1 cellular context compared by ENCODE assay signal in the genomic region with DNA sequence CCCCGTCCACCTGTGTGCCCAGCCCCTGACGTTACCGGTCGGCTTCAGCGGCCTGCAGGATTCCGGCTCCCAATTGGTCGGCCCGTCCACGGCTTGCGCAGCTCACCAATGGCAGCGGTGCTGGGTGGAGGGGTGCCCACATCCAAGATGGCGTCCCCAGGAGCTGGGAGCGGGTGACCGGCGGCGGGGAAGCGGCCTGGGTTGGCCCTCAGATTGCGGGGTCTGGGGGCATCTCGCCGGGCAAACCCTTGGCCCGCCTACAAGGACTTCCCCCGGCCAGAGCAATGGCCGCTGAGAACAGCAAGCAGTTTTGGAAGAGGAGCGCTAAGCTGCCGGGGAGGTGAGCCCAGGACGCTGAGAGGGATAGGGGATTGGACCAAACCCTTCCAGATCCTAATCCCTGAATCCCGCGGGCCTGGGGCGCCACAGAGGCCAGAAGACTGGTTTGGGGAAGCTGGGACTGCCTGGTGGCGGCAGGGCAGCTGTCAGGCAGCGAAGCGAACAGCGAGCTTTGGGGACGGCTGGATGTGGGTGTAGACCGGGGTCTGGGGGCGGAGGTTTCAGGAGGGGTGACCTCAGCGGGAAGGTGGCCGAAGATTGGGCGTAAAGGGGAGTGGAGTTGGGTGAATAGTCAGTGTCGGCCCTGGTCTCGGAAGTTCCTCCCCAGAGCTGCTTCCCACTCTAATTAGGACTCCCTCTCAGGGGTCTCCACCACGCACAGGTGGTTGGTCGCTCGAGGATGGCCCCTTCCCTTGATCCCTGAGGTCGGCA.
A peak's percentile ranks its signal among the peaks of the same experiment; 100 is the strongest.
TF ChIP-seq lines count a peak whose summit lies in the region.

TSS of gene TBC1D22B (plus strand) at position 139 of the 771 bp plus-strand sequence. CDS start at position 285, 146 bp downstream.
TSS of gene TMEM217 (minus strand) at position 511 of the 771 bp plus-strand sequence. CDS start 39,114 bp downstream, outside the sequence.

TF ChIP-seq in K562, 482 proteins besides CTCF, POLR2A, EP300 and RAD21 (continued from another document and continues in another):
- peak; percentile 98 for TF ChIP-seq ASH1L (IDR thresholded peaks at IDR 0.05; ENCODE audit: borderline replicate concordance, low read depth, partially characterized antibody)
- TF ChIP-seq STAG1 (CRISPR knock-in tag; IDR thresholded peaks at IDR 0.05; ENCODE audit: borderline replicate concordance): peak; percentile 8; the same call in 1 of the 2 replicates
- peak; percentile 62; the same call in 1 of the 2 replicates for TF ChIP-seq ESRRA (IDR thresholded peaks at IDR 0.05; ENCODE audit: borderline replicate concordance, low read depth)
- TF ChIP-seq, protein P1, sequence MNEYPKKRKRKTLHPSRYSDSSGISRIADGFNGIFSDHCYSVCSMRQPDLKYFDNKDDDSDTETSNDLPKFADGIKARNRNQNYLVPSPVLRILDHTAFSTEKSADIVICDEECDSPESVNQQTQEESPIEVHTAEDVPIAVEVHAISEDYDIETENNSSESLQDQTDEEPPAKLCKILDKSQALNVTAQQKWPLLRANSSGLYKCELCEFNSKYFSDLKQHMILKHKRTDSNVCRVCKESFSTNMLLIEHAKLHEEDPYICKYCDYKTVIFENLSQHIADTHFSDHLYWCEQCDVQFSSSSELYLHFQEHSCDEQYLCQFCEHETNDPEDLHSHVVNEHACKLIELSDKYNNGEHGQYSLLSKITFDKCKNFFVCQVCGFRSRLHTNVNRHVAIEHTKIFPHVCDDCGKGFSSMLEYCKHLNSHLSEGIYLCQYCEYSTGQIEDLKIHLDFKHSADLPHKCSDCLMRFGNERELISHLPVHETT (CRISPR knock-in tag; conservative IDR thresholded peaks at IDR 0.05 in 1 of 2, IDR thresholded peaks at IDR 0.05 in 1 of 2): peak in 1 of 2 experiments; percentile 64; a peak in 1 of 4 replicates
- TF ChIP-seq, protein P2, sequence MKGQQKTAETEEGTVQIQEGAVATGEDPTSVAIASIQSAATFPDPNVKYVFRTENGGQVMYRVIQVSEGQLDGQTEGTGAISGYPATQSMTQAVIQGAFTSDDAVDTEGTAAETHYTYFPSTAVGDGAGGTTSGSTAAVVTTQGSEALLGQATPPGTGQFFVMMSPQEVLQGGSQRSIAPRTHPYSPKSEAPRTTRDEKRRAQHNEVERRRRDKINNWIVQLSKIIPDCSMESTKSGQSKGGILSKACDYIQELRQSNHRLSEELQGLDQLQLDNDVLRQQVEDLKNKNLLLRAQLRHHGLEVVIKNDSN (CRISPR knock-in tag; IDR thresholded peaks at IDR 0.05): peak; percentile 59
- TF ChIP-seq ETS2 (tag; IDR thresholded peaks at IDR 0.05; ENCODE audit: borderline replicate concordance, poor library complexity, severe bottlenecking): no peak
- 0 out of 2 replicates have a peak, but pooled peaks have one; percentile 33 for TF ChIP-seq FOXP4 (CRISPR knock-in tag; IDR thresholded peaks at IDR 0.05; ENCODE audit: borderline replicate concordance)
- no peak for TF ChIP-seq ZNF407 (IDR thresholded peaks at IDR 0.05; ENCODE audit: low read depth)
- no peak for TF ChIP-seq GATAD2A (IDR thresholded peaks at IDR 0.05)
- no peak for TF ChIP-seq ZNF778 (CRISPR knock-in tag; IDR thresholded peaks at IDR 0.05)
- TF ChIP-seq E2F4 (CRISPR knock-in tag; IDR thresholded peaks at IDR 0.05; ENCODE audit: low read depth): 0 out of 2 replicates have a peak, but pooled peaks have one; percentile 19
- TF ChIP-seq PHTF2 (CRISPR knock-in tag; IDR thresholded peaks at IDR 0.05): peak; percentile 70; the same call in 1 of the 2 replicates
- TF ChIP-seq POLR2AphosphoS5 (IDR thresholded peaks at IDR 0.05; ENCODE audit: control insufficient read depth, insufficient read depth, low read depth, low read length): peak; percentile 78
- TF ChIP-seq, protein P3, sequence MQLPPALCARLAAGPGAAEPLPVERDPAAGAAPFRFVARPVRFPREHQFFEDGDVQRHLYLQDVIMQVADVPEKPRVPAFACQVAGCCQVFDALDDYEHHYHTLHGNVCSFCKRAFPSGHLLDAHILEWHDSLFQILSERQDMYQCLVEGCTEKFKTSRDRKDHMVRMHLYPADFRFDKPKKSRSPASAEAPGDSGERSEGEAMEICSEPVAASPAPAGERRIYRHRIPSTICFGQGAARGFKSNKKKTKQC (CRISPR knock-in tag; IDR thresholded peaks at IDR 0.05): peak; percentile 82
- TF ChIP-seq ZNF449 (CRISPR knock-in tag; IDR thresholded peaks at IDR 0.05): 0 out of 2 replicates have a peak, but pooled peaks have one; percentile 42
- peak; percentile 42; the same call in 1 of the 2 replicates for TF ChIP-seq SMARCA4 (IDR thresholded peaks at IDR 0.05)
- TF ChIP-seq BCLAF1 (IDR thresholded peaks at IDR 0.05; ENCODE audit: borderline replicate concordance in 1 of 2, control insufficient read depth in 1 of 2, low read depth in 2 of 2, low read length in 1 of 2): no peak
- TF ChIP-seq ETV5 (CRISPR knock-in tag; IDR thresholded peaks at IDR 0.05; ENCODE audit: low read depth): peak; percentile 78; the same call in 1 of the 2 replicates
- peak; percentile 81 for TF ChIP-seq ZNF740 (CRISPR knock-in tag; IDR thresholded peaks at IDR 0.05)
- no peak; a peak in 1 of 4 replicates for TF ChIP-seq ZNF740 (tag; IDR thresholded peaks at IDR 0.05)
- TF ChIP-seq ZBTB1 (CRISPR knock-in tag; IDR thresholded peaks at IDR 0.05; ENCODE audit: borderline replicate concordance, low read depth): peak; percentile 80
- TF ChIP-seq NFATC3 (IDR thresholded peaks at IDR 0.05): peak; percentile 80; the same call in 1 of the 2 replicates
- TF ChIP-seq ZNF699 (CRISPR knock-in tag; IDR thresholded peaks at IDR 0.05; ENCODE audit: insufficient replicate concordance): no peak
- no peak for TF ChIP-seq POU5F1 (IDR thresholded peaks at IDR 0.05; ENCODE audit: borderline replicate concordance, low read depth, low read length, partially characterized antibody)
- TF ChIP-seq ATF3 (IDR thresholded peaks at IDR 0.05): peak; percentile 80
- no peak; the same call in 1 of the 2 replicates for TF ChIP-seq ATF3 (CRISPR knock-in tag; conservative IDR thresholded peaks at IDR 0.05)
- peak; percentile 97 for TF ChIP-seq RBM25 (IDR thresholded peaks at IDR 0.05; ENCODE audit: low read depth, low read length, severe bottlenecking)
